In the genomic region with DNA sequence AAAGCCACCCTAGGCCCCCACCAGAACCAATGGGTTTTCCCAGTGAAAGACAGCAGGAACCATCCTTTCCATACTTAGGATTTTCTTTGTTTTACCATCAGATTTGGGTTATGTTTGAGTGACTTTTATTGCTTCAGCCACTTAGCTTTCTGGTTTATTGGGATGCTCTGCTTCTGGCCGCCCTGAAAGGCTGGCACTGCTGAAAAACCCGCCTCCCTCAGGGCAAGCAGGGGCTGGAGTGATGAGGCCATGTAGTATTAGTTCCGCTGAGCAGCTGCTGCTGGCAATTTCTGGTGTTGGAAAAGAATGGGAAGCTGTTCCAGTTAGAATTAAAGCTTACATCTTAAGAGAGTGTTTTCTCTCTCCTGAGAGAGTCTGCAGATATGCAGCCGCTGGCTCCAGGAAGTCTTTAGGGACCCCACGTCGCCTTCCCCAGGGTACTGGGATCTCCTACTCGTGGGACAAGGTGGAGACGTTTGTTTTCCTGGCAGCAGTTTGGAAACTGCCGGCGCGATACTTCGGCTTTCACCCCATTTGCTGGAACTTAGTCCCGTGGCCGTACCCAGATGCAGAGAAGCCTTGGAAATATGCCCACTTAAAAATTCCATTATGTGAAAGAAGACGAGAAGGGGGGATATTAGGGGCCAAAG, we compare ENCODE assay signal across 10 cellular contexts.
DNase-seq lines count a peak whose midpoint lies in the region; ATAC-seq, FAIRE-seq and TF ChIP-seq lines count a peak whose summit lies in the region.
"Had no signal": no experiment of that assay in that cellular context is flagged by ENCODE, and none has a peak within 500 bp of the region (broad histone marks: within the 10 kb centered on the region; RNA-seq: fewer than 3 reads in every experiment).

No MANE protein-coding gene starts in this region.

- no peaks in the 10 kb centered on the region for H4K20me1 ChIP-seq in GM23248 (ENCODE audit: insufficient read depth)

- peak overlapping the region; percentile 76 for H2AFZ ChIP-seq in GM23248

- intact Hi-C loops in kidney (cut with DNase I): no loop called here
- intact Hi-C loops in spleen (cut with DNase I; ENCODE audit: low total_unique reads): no loop called here

- no peaks in the 10 kb centered on the region for H3K36me3 ChIP-seq in GM23248 (ENCODE audit: low read depth)
- H3K36me3 ChIP-seq in kidney (ENCODE audit: control insufficient read depth in 1 of 2, insufficient read depth in 2 of 2, low read length in 2 of 2): no peaks in the 10 kb centered on the region
- peaks cover 0 to 43% (median 2%) of the 10 kb centered on the region in 6 donors for H3K36me3 ChIP-seq in spleen
- H3K36me3 ChIP-seq: right lobe of liver had no signal

- H3K9me3 ChIP-seq in GM23248 (ENCODE audit: low read depth) (no peaks in the 10 kb centered on the region), kidney (ENCODE audit: control insufficient read depth in 1 of 2, low read length in 2 of 2) (no peaks in the 10 kb centered on the region), spleen (no peaks in the 10 kb centered on the region)
- H3K9me3 ChIP-seq: right lobe of liver had no signal

- no peak for ATAC-seq in HG03342 (IDR thresholded peaks at IDR 0.05; ENCODE audit: unreplicated experiment)
- ATAC-seq: right lobe of liver had no signal

- H3K79me2 ChIP-seq in GM23248 (ENCODE audit: insufficient read depth): no peaks in the 10 kb centered on the region

- peak overlapping the region; percentile 64 for H3K4me3 ChIP-seq in GM23248
- H3K4me3 ChIP-seq in astrocyte of the spinal cord (ENCODE audit: low read depth, low read length): peak overlapping the region; percentile 1
- H3K4me3 ChIP-seq in kidney (ENCODE audit: low read length in 2 of 2): peak overlapping the region; percentile 1 to 16
- H3K4me3 ChIP-seq in spleen: no peak overlapping the region
- H3K4me3 ChIP-seq: right lobe of liver had no signal

- no peak for FAIRE-seq in kidney (lab: Jason Lieb, UNC)

- H3K9ac ChIP-seq in GM23248 (peak overlapping the region; percentile 23; the same call in 1 of the 2 replicates), kidney (ENCODE audit: low read length in 2 of 2) (no peak overlapping the region)

- H3K4me1 ChIP-seq in GM23248 (ENCODE audit: insufficient read depth) (peaks cover 30% of the 10 kb centered on the region), kidney (ENCODE audit: control insufficient read depth in 1 of 2, insufficient read depth in 1 of 2, low read depth in 1 of 2, low read length in 2 of 2) (peaks cover 0 to 6% of the 10 kb centered on the region in 2 donors), spleen (peaks cover 16 to 100% (median 81%) of the 10 kb centered on the region in 6 donors)

- H3K9me2 ChIP-seq in GM23248 (ENCODE audit: insufficient read depth): no peaks in the 10 kb centered on the region

- in situ Hi-C loops in GM23248 (cut with MboI) (no loop called here), astrocyte of the spinal cord (cut with HindIII; ENCODE audit: low sequenced_read_pairs) (no loop called here)

- WGBS in GM23248 (ENCODE audit: low coverage in 1 of 2, low lambda C conversion rate in 2 of 2, missing lambda C conversion rate in 2 of 2), 2 experiments: 14% methylated on average over 15 of the region's 15 CpGs
- WGBS in spleen, 5 donors: 69 to 89% (median 87%) methylated on average over 15 of the region's 15 CpGs

- H3K27me3 ChIP-seq in GM23248 (replicated peaks; ENCODE audit: insufficient read depth) (no peaks in the 10 kb centered on the region), spleen (replicated peaks in 1 of 7) (no peaks in the 10 kb centered on the region)
- H3K27me3 ChIP-seq: right lobe of liver had no signal

- H3K4me2 ChIP-seq in GM23248 (ENCODE audit: unreplicated experiment): peak overlapping the region; percentile 72

- H3K27ac ChIP-seq in GM23248: no peak overlapping the region
- H3K27ac ChIP-seq in kidney (ENCODE audit: low read depth in 2 of 2, low read length in 2 of 2): no peak overlapping the region
- H3K27ac ChIP-seq in spleen: peak overlapping the region in 6 of 8 donors; percentile 20 to 46 (median 34)
- H3K27ac ChIP-seq: right lobe of liver had no signal

- DNase-seq in GM23248: peak; percentile 53
- peak; percentile 38 for DNase-seq in astrocyte of the spinal cord (ENCODE audit: low read depth, low spot score)
- no peak for DNase-seq in kidney
- no peak for DNase-seq in spleen
- no peak for DNase-seq in activated CD4-positive, alpha-beta T cell treated with anti-CD3 and anti-CD28 coated beads for 48 hours
- DNase-seq in activated CD4-positive, alpha-beta T cell treated with anti-CD3 and anti-CD28 coated beads for 4 hours: no peak
- no peak for DNase-seq in NCI-H82 treated with DMSO at 0.1 percent for 48 hours (lab: John Stamatoyannopoulos, UW; ENCODE audit: unreplicated experiment)
- DNase-seq: NCI-H1105 treated with DMSO at 0.1 percent for 48 hours, right lobe of liver had no signal

- peaks cover 15% of the 10 kb centered on the region for H3F3A ChIP-seq in GM23248 (ENCODE audit: insufficient read depth)

- no peak for TF ChIP-seq POLR2A in spleen (IDR thresholded peaks at IDR 0.05)

- TF ChIP-seq CTCF in astrocyte of the spinal cord (IDR thresholded peaks at IDR 0.05; ENCODE audit: low read depth, low read length): no peak
- no peak for TF ChIP-seq CTCF in kidney (IDR thresholded peaks at IDR 0.05; ENCODE audit: borderline replicate concordance, extremely low read depth, insufficient read depth)
- TF ChIP-seq CTCF in spleen (IDR thresholded peaks at IDR 0.05 in 8 of 11, conservative IDR thresholded peaks at IDR 0.05 in 3 of 11): no peak

Comparison
In these comparisons a context has a peak if more than half of its experiments do, and no peak if none do; other contexts are left out.
1. DNase-seq: peak in GM23248 (single experiment) and astrocyte of the spinal cord (single experiment); none in kidney (single experiment), spleen (single experiment), activated CD4-positive, alpha-beta T cell treated with anti-CD3 and anti-CD28 coated beads for 48 hours (single experiment), activated CD4-positive, alpha-beta T cell treated with anti-CD3 and anti-CD28 coated beads for 4 hours (0 of 2) and NCI-H82 treated with DMSO at 0.1 percent for 48 hours (single experiment).
2. H3K27ac ChIP-seq: peak in spleen (6 of 8); none in GM23248 (single experiment) and kidney (0 of 2).
3. H3K4me3 ChIP-seq: peak in GM23248 (single experiment), astrocyte of the spinal cord (single experiment) and kidney (2 of 2); none in spleen (0 of 8).